Comparison of ENCODE assay signal across 2 cellular contexts in the genomic region with DNA sequence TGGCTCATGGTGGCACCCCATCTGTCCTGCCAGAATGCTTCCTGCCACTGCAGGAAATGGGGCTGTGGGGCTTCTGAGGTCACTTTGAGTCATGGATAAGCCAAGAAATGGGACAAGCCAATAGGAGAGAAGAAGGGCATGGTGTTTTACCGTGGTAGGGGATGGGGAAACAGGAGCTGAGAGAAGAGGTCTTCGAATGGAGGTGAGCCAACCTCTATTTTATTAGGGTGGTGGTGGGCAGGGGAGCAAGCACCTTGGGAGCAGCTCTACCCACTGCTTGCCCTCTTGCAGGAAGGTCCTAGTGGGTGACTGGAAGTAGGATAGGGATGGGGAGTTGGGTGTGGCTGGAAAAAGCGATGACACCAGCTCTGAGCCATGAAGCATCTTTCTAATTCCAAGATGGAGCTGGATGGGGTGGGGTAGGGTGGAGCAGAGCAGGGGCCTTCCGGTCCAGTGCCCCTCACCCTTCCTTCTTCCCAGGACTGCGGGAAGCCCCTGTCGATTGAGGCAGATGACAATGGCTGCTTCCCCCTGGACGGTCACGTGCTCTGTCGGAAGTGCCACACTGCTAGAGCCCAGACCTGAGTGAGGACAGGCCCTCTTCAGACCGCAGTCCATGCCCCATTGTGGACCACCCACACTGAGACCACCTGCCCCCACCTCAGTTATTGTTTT.
TF ChIP-seq lines count a peak whose summit lies in the region.

No MANE protein-coding gene starts in this region.

TF ChIP-seq in IMR-90, 13 proteins besides CTCF, POLR2A, EP300 and RAD21:
- TF ChIP-seq CEBPB (IDR thresholded peaks at IDR 0.05; ENCODE audit: low read depth, low read length), result no peak
- TF ChIP-seq NFE2L2 (IDR thresholded peaks at IDR 0.05; ENCODE audit: low read depth, low read length), result no peak
- no peak for TF ChIP-seq CHD1 (IDR thresholded peaks at IDR 0.05; ENCODE audit: low read depth, low read length)
TF ChIP-seq in IMR-90: peak in this region for 0.

TF ChIP-seq in H1, 55 proteins besides CTCF, POLR2A, EP300 and RAD21:
- peak; percentile 94 for TF ChIP-seq POLR2AphosphoS5 (IDR thresholded peaks at IDR 0.05; ENCODE audit: low read depth, low read length)
- TF ChIP-seq, protein P1, sequence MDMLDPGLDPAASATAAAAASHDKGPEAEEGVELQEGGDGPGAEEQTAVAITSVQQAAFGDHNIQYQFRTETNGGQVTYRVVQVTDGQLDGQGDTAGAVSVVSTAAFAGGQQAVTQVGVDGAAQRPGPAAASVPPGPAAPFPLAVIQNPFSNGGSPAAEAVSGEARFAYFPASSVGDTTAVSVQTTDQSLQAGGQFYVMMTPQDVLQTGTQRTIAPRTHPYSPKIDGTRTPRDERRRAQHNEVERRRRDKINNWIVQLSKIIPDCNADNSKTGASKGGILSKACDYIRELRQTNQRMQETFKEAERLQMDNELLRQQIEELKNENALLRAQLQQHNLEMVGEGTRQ (IDR thresholded peaks at IDR 0.05; ENCODE audit: low read length), result 0 out of 2 replicates have a peak, but pooled peaks have one; percentile 1
- TF ChIP-seq TAF1 (IDR thresholded peaks at IDR 0.05; ENCODE audit: low read depth, low read length), result no peak
- TF ChIP-seq, protein P2, sequence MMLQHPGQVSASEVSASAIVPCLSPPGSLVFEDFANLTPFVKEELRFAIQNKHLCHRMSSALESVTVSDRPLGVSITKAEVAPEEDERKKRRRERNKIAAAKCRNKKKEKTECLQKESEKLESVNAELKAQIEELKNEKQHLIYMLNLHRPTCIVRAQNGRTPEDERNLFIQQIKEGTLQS (IDR thresholded peaks at IDR 0.05; ENCODE audit: insufficient read depth, low read depth, low read length), result no peak
- no peak for TF ChIP-seq CHD1 (IDR thresholded peaks at IDR 0.05; ENCODE audit: low read depth, low read length)
